1 cellular context compared by ENCODE assay signal in the genomic region with DNA sequence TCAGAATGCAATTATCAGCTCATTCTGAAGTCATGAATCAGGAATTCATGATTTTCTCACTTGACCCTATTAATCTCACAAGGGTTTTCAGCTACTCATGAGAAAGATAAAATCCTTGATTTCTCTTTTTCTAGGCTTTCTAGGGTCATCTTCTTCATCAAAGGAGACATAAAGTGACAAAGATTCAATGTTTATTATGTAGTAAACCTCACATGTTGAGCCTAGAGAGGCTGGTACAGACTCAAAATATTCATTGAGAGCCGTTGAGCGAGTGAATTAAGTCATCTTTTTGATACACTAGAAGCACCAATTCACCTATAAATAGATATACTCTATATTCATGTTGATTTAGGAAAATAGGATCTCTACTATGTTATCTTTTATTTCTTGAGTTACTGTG.
TF ChIP-seq lines count a peak whose summit lies in the region.

No MANE protein-coding gene starts in this region.

TF ChIP-seq in HCT116, 20 proteins besides CTCF, POLR2A, EP300 and RAD21 (continued from another document):
- TF ChIP-seq, protein P1, sequence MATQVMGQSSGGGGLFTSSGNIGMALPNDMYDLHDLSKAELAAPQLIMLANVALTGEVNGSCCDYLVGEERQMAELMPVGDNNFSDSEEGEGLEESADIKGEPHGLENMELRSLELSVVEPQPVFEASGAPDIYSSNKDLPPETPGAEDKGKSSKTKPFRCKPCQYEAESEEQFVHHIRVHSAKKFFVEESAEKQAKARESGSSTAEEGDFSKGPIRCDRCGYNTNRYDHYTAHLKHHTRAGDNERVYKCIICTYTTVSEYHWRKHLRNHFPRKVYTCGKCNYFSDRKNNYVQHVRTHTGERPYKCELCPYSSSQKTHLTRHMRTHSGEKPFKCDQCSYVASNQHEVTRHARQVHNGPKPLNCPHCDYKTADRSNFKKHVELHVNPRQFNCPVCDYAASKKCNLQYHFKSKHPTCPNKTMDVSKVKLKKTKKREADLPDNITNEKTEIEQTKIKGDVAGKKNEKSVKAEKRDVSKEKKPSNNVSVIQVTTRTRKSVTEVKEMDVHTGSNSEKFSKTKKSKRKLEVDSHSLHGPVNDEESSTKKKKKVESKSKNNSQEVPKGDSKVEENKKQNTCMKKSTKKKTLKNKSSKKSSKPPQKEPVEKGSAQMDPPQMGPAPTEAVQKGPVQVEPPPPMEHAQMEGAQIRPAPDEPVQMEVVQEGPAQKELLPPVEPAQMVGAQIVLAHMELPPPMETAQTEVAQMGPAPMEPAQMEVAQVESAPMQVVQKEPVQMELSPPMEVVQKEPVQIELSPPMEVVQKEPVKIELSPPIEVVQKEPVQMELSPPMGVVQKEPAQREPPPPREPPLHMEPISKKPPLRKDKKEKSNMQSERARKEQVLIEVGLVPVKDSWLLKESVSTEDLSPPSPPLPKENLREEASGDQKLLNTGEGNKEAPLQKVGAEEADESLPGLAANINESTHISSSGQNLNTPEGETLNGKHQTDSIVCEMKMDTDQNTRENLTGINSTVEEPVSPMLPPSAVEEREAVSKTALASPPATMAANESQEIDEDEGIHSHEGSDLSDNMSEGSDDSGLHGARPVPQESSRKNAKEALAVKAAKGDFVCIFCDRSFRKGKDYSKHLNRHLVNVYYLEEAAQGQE (IDR thresholded peaks at IDR 0.05; ENCODE audit: low read depth) = no peak
- no peak for TF ChIP-seq FOSL1 (IDR thresholded peaks at IDR 0.05; ENCODE audit: low read depth)
- TF ChIP-seq, protein P2, sequence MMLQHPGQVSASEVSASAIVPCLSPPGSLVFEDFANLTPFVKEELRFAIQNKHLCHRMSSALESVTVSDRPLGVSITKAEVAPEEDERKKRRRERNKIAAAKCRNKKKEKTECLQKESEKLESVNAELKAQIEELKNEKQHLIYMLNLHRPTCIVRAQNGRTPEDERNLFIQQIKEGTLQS (IDR thresholded peaks at IDR 0.05) = no peak
TF ChIP-seq in HCT116: peak in this region for 0.
